In genomic region chr1:244104309-244105060, GRCh38 we compare ENCODE assay signal across 2 cellular contexts.
TF ChIP-seq lines count a peak whose summit lies in the region.

No MANE protein-coding gene starts in this region.

TF ChIP-seq in IMR-90, 13 proteins besides CTCF, POLR2A, EP300 and RAD21:
- TF ChIP-seq ELK1 (IDR thresholded peaks at IDR 0.05; ENCODE audit: borderline replicate concordance, low read depth, low read length), result no peak
- TF ChIP-seq BHLHE40 (IDR thresholded peaks at IDR 0.05; ENCODE audit: low read depth, low read length), result peak; percentile 39; the same call in 1 of the 2 replicates
- 0 out of 2 replicates have a peak, but pooled peaks have one; percentile 5 for TF ChIP-seq NFE2L2 (IDR thresholded peaks at IDR 0.05; ENCODE audit: low read depth, low read length)
- peak; percentile 55 for TF ChIP-seq RCOR1 (IDR thresholded peaks at IDR 0.05; ENCODE audit: insufficient replicate concordance, low read length)
- no peak for TF ChIP-seq CEBPB (IDR thresholded peaks at IDR 0.05; ENCODE audit: low read depth, low read length)
- TF ChIP-seq USF2 (IDR thresholded peaks at IDR 0.05; ENCODE audit: low read depth, low read length), result no peak
- peak; percentile 88 for TF ChIP-seq FOS (IDR thresholded peaks at IDR 0.05; ENCODE audit: low read depth, low read length)
- no peak for TF ChIP-seq CHD1 (IDR thresholded peaks at IDR 0.05; ENCODE audit: low read depth, low read length)
- 0 out of 2 replicates have a peak, but pooled peaks have one; percentile 13 for TF ChIP-seq SMC3 (IDR thresholded peaks at IDR 0.05; ENCODE audit: low read depth, low read length)
- peak; percentile 5; the same call in 1 of the 2 replicates for TF ChIP-seq MAFK (IDR thresholded peaks at IDR 0.05; ENCODE audit: low read depth, low read length)
- no peak for TF ChIP-seq RFX5 (IDR thresholded peaks at IDR 0.05; ENCODE audit: low read depth, low read length)
- 0 out of 2 replicates have a peak, but pooled peaks have one; percentile 15 for TF ChIP-seq MAZ (IDR thresholded peaks at IDR 0.05; ENCODE audit: borderline replicate concordance, low read depth, low read length)
- no peak for TF ChIP-seq MXI1 (IDR thresholded peaks at IDR 0.05; ENCODE audit: borderline replicate concordance, low read depth, low read length)

TF ChIP-seq in liver, 16 proteins besides CTCF, POLR2A, EP300 and RAD21 (continued from another document):
- no peak for TF ChIP-seq SP1 (IDR thresholded peaks at IDR 0.05)
